Comparison of ENCODE assay signal across 8 cellular contexts in genomic region chr15:29570931-29571727, GRCh38.
DNase-seq lines count a peak whose midpoint lies in the region; ATAC-seq and TF ChIP-seq lines count a peak whose summit lies in the region.

No MANE protein-coding gene starts in this region.

- H3K27me3 ChIP-seq in H7 (ENCODE audit: control insufficient read depth, insufficient read depth, low read length), result peaks cover 27% of the 10 kb centered on the region
- peaks cover 74% of the 10 kb centered on the region for H3K27me3 ChIP-seq in smooth muscle cell (ENCODE audit: low read depth)

- H3K4me1 ChIP-seq in smooth muscle cell (ENCODE audit: low read depth), result peaks cover 15% of the 10 kb centered on the region

- no peaks in the 10 kb centered on the region for H3K36me3 ChIP-seq in H7 (replicated peaks; ENCODE audit: control insufficient read depth, insufficient read depth, low read length)
- H3K36me3 ChIP-seq in smooth muscle cell (ENCODE audit: low read depth), result no peaks in the 10 kb centered on the region

- H3K4me3 Mint-ChIP-seq in activated T-helper 2 cell treated with anti-CD3 and anti-CD28 coated beads, Interferon-gamma antibody, Interleukin-2, Interleukin-4, amounts not matched to agents 10 μg/mL and 5 μg/mL and 100 μg/mL, durations not matched to agents 14 hours and 24 hours and 36 hours (ENCODE audit: low read depth), result peak overlapping the region; percentile 27
- no peak overlapping the region for H3K4me3 Mint-ChIP-seq in activated T-helper 17 cell treated with anti-CD3 and anti-CD28 coated beads, Interleukin-2, amount 50 U/mL, for 72 hours

- in situ Hi-C loops in ACHN (cut with HindIII; ENCODE audit: low pct_ligation_motif_present, low pct_unique_long_range_greater_than_20kb, low sequenced_read_pairs), result no loop called here
- in situ Hi-C loops in GM13977 (cut with MboI; ENCODE audit: low pct_unique_long_range_greater_than_20kb, low sequenced_read_pairs, unreplicated experiment), result no loop called here

- H3K9me3 ChIP-seq in smooth muscle cell (replicated peaks; ENCODE audit: low read depth), result no peaks in the 10 kb centered on the region

- TF ChIP-seq CTCF in smooth muscle cell (IDR thresholded peaks at IDR 0.05; ENCODE audit: borderline replicate concordance, insufficient read depth, poor library complexity, severe bottlenecking) (no peak), GM13977 (IDR thresholded peaks at IDR 0.05; ENCODE audit: extremely low read depth, insufficient read depth, missing control alignments) (no peak)

- H3K4me1 Mint-ChIP-seq in activated T-helper 2 cell treated with anti-CD3 and anti-CD28 coated beads, Interferon-gamma antibody, Interleukin-2, Interleukin-4, amounts not matched to agents 10 μg/mL and 5 μg/mL and 100 μg/mL, durations not matched to agents 14 hours and 24 hours and 36 hours (ENCODE audit: low read depth), result peaks cover 3% of the 10 kb centered on the region
- H3K4me1 Mint-ChIP-seq in activated T-helper 17 cell treated with anti-CD3 and anti-CD28 coated beads, Interleukin-2, amount 50 U/mL, for 72 hours, result no peaks in the 10 kb centered on the region

- no peak for ATAC-seq in activated T-helper 17 cell treated with anti-CD3 and anti-CD28 coated beads, Interleukin-2, amount 50 U/mL, for 72 hours (replicated peaks)
- ATAC-seq in HG02852 (IDR thresholded peaks at IDR 0.05; ENCODE audit: unreplicated experiment), result no peak

- no peaks in the 10 kb centered on the region for H3K9me3 Mint-ChIP-seq in activated T-helper 2 cell treated with anti-CD3 and anti-CD28 coated beads, Interferon-gamma antibody, Interleukin-2, Interleukin-4, amounts not matched to agents 10 μg/mL and 5 μg/mL and 100 μg/mL, durations not matched to agents 14 hours and 24 hours and 36 hours
- H3K9me3 Mint-ChIP-seq in activated T-helper 17 cell treated with anti-CD3 and anti-CD28 coated beads, Interleukin-2, amount 50 U/mL, for 72 hours, result no peaks in the 10 kb centered on the region

- no peaks in the 10 kb centered on the region for H3K79me2 ChIP-seq in smooth muscle cell (ENCODE audit: low read depth)

- H4K20me1 ChIP-seq in smooth muscle cell (ENCODE audit: low read depth), result no peaks in the 10 kb centered on the region

- H3K27ac Mint-ChIP-seq in activated T-helper 2 cell treated with anti-CD3 and anti-CD28 coated beads, Interferon-gamma antibody, Interleukin-2, Interleukin-4, amounts not matched to agents 10 μg/mL and 5 μg/mL and 100 μg/mL, durations not matched to agents 14 hours and 24 hours and 36 hours, result no peak overlapping the region
- H3K27ac Mint-ChIP-seq in activated T-helper 17 cell treated with anti-CD3 and anti-CD28 coated beads, Interleukin-2, amount 50 U/mL, for 72 hours, result no peak overlapping the region

- no peak overlapping the region for H3K27ac ChIP-seq in smooth muscle cell (ENCODE audit: low read depth)

- H3K4me3 ChIP-seq in H7 (ENCODE audit: insufficient read depth, low read depth, low read length) (peak overlapping the region; percentile 60), smooth muscle cell (peak overlapping the region; percentile 53)

- H3K36me3 Mint-ChIP-seq in activated T-helper 2 cell treated with anti-CD3 and anti-CD28 coated beads, Interferon-gamma antibody, Interleukin-2, Interleukin-4, amounts not matched to agents 10 μg/mL and 5 μg/mL and 100 μg/mL, durations not matched to agents 14 hours and 24 hours and 36 hours (ENCODE audit: low read depth), result no peaks in the 10 kb centered on the region
- H3K36me3 Mint-ChIP-seq in activated T-helper 17 cell treated with anti-CD3 and anti-CD28 coated beads, Interleukin-2, amount 50 U/mL, for 72 hours (ENCODE audit: low read depth), result peaks cover 5% of the 10 kb centered on the region

- H3K4me2 ChIP-seq in smooth muscle cell, result peak overlapping the region; percentile 91

- peak; percentile 45 for DNase-seq in ACHN
- peak; percentile 93 for DNase-seq in H7
- no peak for DNase-seq in activated T-helper 2 cell treated with anti-CD3 and anti-CD28 coated beads, Interferon-gamma antibody, Interleukin-2, Interleukin-4, amounts not matched to agents 10 μg/mL and 5 μg/mL and 100 μg/mL, durations not matched to agents 14 hours and 24 hours and 36 hours (ENCODE audit: low spot score)
- peak; percentile 80 for DNase-seq in iPS-NIHi7 (ENCODE audit: extremely low spot score)
- no peak for DNase-seq in smooth muscle cell (lab: John Stamatoyannopoulos, UW; ENCODE audit: unreplicated experiment)
- no peak for DNase-seq in GM13977 (ENCODE audit: low spot score)

- intact Hi-C loops in activated T-helper 2 cell treated with anti-CD3 and anti-CD28 coated beads, Interferon-gamma antibody, Interleukin-2, Interleukin-4, amounts not matched to agents 10 μg/mL and 5 μg/mL and 100 μg/mL, durations not matched to agents 14 hours and 24 hours and 36 hours (cut with micrococcal nuclease), result no loop called here

- no peaks in the 10 kb centered on the region for H3F3A ChIP-seq in smooth muscle cell (ENCODE audit: low read depth)

- no peak overlapping the region for H3K9ac ChIP-seq in smooth muscle cell (ENCODE audit: low read depth)

- 3% methylated on average over 25 of the region's 90 CpGs for WGBS in smooth muscle cell (ENCODE audit: low lambda C conversion rate)

- peaks cover 59% of the 10 kb centered on the region for H3K27me3 Mint-ChIP-seq in activated T-helper 2 cell treated with anti-CD3 and anti-CD28 coated beads, Interferon-gamma antibody, Interleukin-2, Interleukin-4, amounts not matched to agents 10 μg/mL and 5 μg/mL and 100 μg/mL, durations not matched to agents 14 hours and 24 hours and 36 hours (ENCODE audit: low read depth)
- H3K27me3 Mint-ChIP-seq in activated T-helper 17 cell treated with anti-CD3 and anti-CD28 coated beads, Interleukin-2, amount 50 U/mL, for 72 hours, result peaks cover 60% of the 10 kb centered on the region

- H2AFZ ChIP-seq in smooth muscle cell (ENCODE audit: low read depth), result no peak overlapping the region

Comparison
In these comparisons a context has a peak if more than half of its experiments do, and no peak if none do; other contexts are left out.
1. DNase-seq: peak in ACHN (single experiment), H7 (single experiment) and iPS-NIHi7 (single experiment); none in activated T-helper 2 cell treated with anti-CD3 and anti-CD28 coated beads, Interferon-gamma antibody, Interleukin-2, Interleukin-4, amounts not matched to agents 10 μg/mL and 5 μg/mL and 100 μg/mL, durations not matched to agents 14 hours and 24 hours and 36 hours (single experiment), smooth muscle cell (single experiment) and GM13977 (single experiment).